Comparison of ENCODE assay signal across 8 cellular contexts in the genomic region with DNA sequence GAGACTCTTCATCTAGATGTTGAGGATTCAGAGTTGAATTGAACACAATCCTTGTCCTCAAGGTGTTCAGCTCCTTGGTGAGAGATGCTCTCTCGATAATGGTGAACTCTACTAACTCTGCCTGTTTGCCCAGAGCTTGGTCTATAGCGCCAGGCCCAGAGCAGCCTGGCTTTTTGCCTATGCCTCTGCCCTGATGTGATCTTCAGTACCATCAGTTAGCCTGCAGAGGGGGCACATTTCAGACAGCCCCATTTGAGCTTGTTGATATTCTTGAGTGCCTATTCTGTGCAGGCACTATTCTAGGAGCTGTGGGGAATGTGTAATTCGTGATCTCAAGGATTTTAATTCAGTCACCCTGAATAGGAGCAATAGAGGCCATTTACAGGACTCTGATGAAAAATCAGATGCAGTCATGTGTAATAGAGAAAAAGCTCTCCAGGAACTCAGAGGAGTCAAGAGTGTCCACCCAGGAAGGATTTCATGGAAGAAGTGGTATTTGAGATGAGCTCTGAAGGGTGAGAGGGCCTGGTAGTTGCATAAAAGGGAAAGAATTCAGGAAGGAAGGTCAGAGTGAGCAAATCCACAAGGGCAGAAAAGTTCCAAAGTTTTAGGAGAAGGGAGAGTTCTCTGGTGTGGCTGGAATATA. TPM values are rescaled to one million over a fixed set of nuclear protein-coding genes. Genes with fewer than 3 reads are reported as not detected.
DNase-seq lines count a peak whose midpoint lies in the region; ATAC-seq and TF ChIP-seq lines count a peak whose summit lies in the region.

No MANE protein-coding gene starts in this region.

- peak; percentile 63 for DNase-seq in AG20443 (ENCODE audit: low spot score)
- DNase-seq in RKO (ENCODE audit: low spot score), result peak; percentile 67
- peak; percentile 66 for DNase-seq in choroid plexus epithelial cell (ENCODE audit: low read depth)
- DNase-seq in myocyte (ENCODE audit: low read depth), result peak; percentile 47
- DNase-seq in LoVo (ENCODE audit: low spot score), result no peak

- no peak overlapping the region for H3K4me3 ChIP-seq in choroid plexus epithelial cell (ENCODE audit: low read depth, low read length)

- ATAC-seq in HG03025 (IDR thresholded peaks at IDR 0.05; ENCODE audit: low FRiP score, unreplicated experiment), result no peak
- ATAC-seq in GM18520 (IDR thresholded peaks at IDR 0.05; ENCODE audit: unreplicated experiment), result no peak

- TF ChIP-seq CTCF in GM12873 (IDR thresholded peaks at IDR 0.05; ENCODE audit: insufficient read depth, low read depth, low read length, missing control alignments) (peak; percentile 65), choroid plexus epithelial cell (conservative IDR thresholded peaks at IDR 0.05; ENCODE audit: low read depth, low read length) (peak; percentile 73)

RNA-seq across cellular contexts. Expression of a gene that starts 19.3 kb away (rescaled TPM):
- 31.4 and 36.9 TPM in 2 replicates for total RNA-seq in myocyte
- polyA plus RNA-seq in myocyte (2012), result 36.3 TPM

RNA-seq across cellular contexts. Expression of a gene that starts 24.3 kb away (rescaled TPM):
- total RNA-seq in myocyte, result 59.2 and 59.4 TPM in 2 replicates
- polyA plus RNA-seq in myocyte (2012), result 42.6 TPM

RNA-seq across cellular contexts. Expression of a gene that starts 30.7 kb away (rescaled TPM):
- 181 and 248 TPM in 2 replicates for total RNA-seq in myocyte
- polyA plus RNA-seq in myocyte (2012), result 84.4 TPM

RNA-seq across cellular contexts. Expression of a gene that starts 43.3 kb away (rescaled TPM):
- total RNA-seq in myocyte, result 54.7 and 56.4 TPM in 2 replicates
- polyA plus RNA-seq in myocyte (2012), result 61.4 TPM
